9 cellular contexts compared by ENCODE assay signal in genomic region chr5:151092750-151093149, GRCh38. TPM values are rescaled to one million over a fixed set of nuclear protein-coding genes. Genes with fewer than 3 reads are reported as not detected.
DNase-seq lines count a peak whose midpoint lies in the region; ATAC-seq and TF ChIP-seq lines count a peak whose summit lies in the region.
"Had no signal": no experiment of that assay in that cellular context is flagged by ENCODE, and none has a peak within 500 bp of the region (broad histone marks: within the 10 kb centered on the region; RNA-seq: fewer than 3 reads in every experiment).

No MANE protein-coding gene starts in this region.

- WGBS in mesodermal cell (ENCODE audit: insufficient coverage in 2 of 2), 2 experiments: no CpG with 5 or more reads among the region's 1 CpG

- H3K4me3 ChIP-seq in Loucy (ENCODE audit: low read length, poor library complexity, severe bottlenecking) (no peak overlapping the region), mesodermal cell (ENCODE audit: extremely low read depth, insufficient read depth, low read length, poor library complexity, severe bottlenecking) (no peak overlapping the region)

- no peak for ATAC-seq in activated naive CD8-positive, alpha-beta T cell treated with anti-CD3 and anti-CD28 coated beads, Interleukin-2, amount 50 U/mL, for 24 hours
- ATAC-seq in HG02678 (IDR thresholded peaks at IDR 0.05; ENCODE audit: unreplicated experiment): no peak

- H3K4me1 ChIP-seq in Loucy (ENCODE audit: insufficient read depth, low read length, poor library complexity, severe bottlenecking) (peaks cover 40% of the 10 kb centered on the region), mesodermal cell (ENCODE audit: control insufficient read depth, insufficient read depth, low read length, poor library complexity, severe bottlenecking) (peaks cover 31% of the 10 kb centered on the region)

- peak overlapping the region; percentile 41 for H3K9ac ChIP-seq in Loucy (ENCODE audit: low read depth, low read length, poor library complexity, severe bottlenecking)

- H3K9me2 ChIP-seq in Loucy (replicated peaks; ENCODE audit: low read depth, low read length): no peaks in the 10 kb centered on the region

- TF ChIP-seq CTCF in Loucy (conservative IDR thresholded peaks at IDR 0.05; ENCODE audit: low read length): no peak

- no peaks in the 10 kb centered on the region for H3K27me3 ChIP-seq in Loucy (ENCODE audit: insufficient read depth, low read length, poor library complexity, severe bottlenecking)

- H3K36me3 Mint-ChIP-seq in activated naive CD8-positive, alpha-beta T cell treated with anti-CD3 and anti-CD28 coated beads, Interleukin-2, amount 50 U/mL, for 24 hours (ENCODE audit: low read depth): peaks cover 10% of the 10 kb centered on the region

- H3K27me3 Mint-ChIP-seq in activated naive CD8-positive, alpha-beta T cell treated with anti-CD3 and anti-CD28 coated beads, Interleukin-2, amount 50 U/mL, for 24 hours: peaks cover 3% of the 10 kb centered on the region

- H3F3A ChIP-seq in Loucy (ENCODE audit: low read depth): no peaks in the 10 kb centered on the region

- DNase-seq in AG20443 (ENCODE audit: low spot score): peak; percentile 65
- no peak for DNase-seq in activated naive CD8-positive, alpha-beta T cell treated with anti-CD3 and anti-CD28 coated beads, Interleukin-2, amount 50 U/mL, for 24 hours
- DNase-seq in NCI-H2227 treated with DMSO at 0.1 percent for 48 hours (lab: John Stamatoyannopoulos, UW): no peak
- DNase-seq in NCI-H146 treated with DMSO at 0.1 percent for 48 hours (lab: John Stamatoyannopoulos, UW; ENCODE audit: unreplicated experiment): no peak
- DNase-seq in effector CD8-positive, alpha-beta T cell (lab: John Stamatoyannopoulos, UW): no peak
- DNase-seq: GDM1 had no signal

- H3K36me3 ChIP-seq in Loucy (ENCODE audit: insufficient read depth, low read length): no peaks in the 10 kb centered on the region
- H3K36me3 ChIP-seq in mesodermal cell (ENCODE audit: control insufficient read depth, insufficient read depth, low read length): no peaks in the 10 kb centered on the region

- no peak overlapping the region for H2AFZ ChIP-seq in Loucy (ENCODE audit: low read length)

- H3K9me3 Mint-ChIP-seq in activated naive CD8-positive, alpha-beta T cell treated with anti-CD3 and anti-CD28 coated beads, Interleukin-2, amount 50 U/mL, for 24 hours: no peaks in the 10 kb centered on the region

- H3K9me3 ChIP-seq in Loucy (ENCODE audit: insufficient read depth, low read depth, low read length) (no peaks in the 10 kb centered on the region), mesodermal cell (ENCODE audit: control insufficient read depth, low read length) (no peaks in the 10 kb centered on the region)

- peak overlapping the region; percentile 89 for H3K27ac ChIP-seq in mesodermal cell (ENCODE audit: low read depth, low read length, severe bottlenecking)

- peak overlapping the region; percentile 70 for H3K4me2 ChIP-seq in Loucy (ENCODE audit: low read depth, low read length, poor library complexity, severe bottlenecking)

- H4K20me1 ChIP-seq in Loucy (ENCODE audit: insufficient read depth, low read length, poor library complexity, severe bottlenecking): no peaks in the 10 kb centered on the region

- H3K4me3 Mint-ChIP-seq in activated naive CD8-positive, alpha-beta T cell treated with anti-CD3 and anti-CD28 coated beads, Interleukin-2, amount 50 U/mL, for 24 hours: no peak overlapping the region

- no peaks in the 10 kb centered on the region for H3K79me2 ChIP-seq in Loucy (ENCODE audit: insufficient read depth, low read length)

- peak overlapping the region; percentile 94 for H3K27ac Mint-ChIP-seq in activated naive CD8-positive, alpha-beta T cell treated with anti-CD3 and anti-CD28 coated beads, Interleukin-2, amount 50 U/mL, for 24 hours

- peaks cover 61% of the 10 kb centered on the region for H3K4me1 Mint-ChIP-seq in activated naive CD8-positive, alpha-beta T cell treated with anti-CD3 and anti-CD28 coated beads, Interleukin-2, amount 50 U/mL, for 24 hours

RNA-seq across cellular contexts. Expression of gene TNIP1, which starts 11.9 kb away (rescaled TPM):
- polyA plus RNA-seq in mesodermal cell (2013, experiment 1 of 2): 49.5 TPM
- polyA plus RNA-seq in mesodermal cell (2013, experiment 2 of 2): 43.9 TPM
